Comparison of ENCODE assay signal across 15 cellular contexts in the genomic region with DNA sequence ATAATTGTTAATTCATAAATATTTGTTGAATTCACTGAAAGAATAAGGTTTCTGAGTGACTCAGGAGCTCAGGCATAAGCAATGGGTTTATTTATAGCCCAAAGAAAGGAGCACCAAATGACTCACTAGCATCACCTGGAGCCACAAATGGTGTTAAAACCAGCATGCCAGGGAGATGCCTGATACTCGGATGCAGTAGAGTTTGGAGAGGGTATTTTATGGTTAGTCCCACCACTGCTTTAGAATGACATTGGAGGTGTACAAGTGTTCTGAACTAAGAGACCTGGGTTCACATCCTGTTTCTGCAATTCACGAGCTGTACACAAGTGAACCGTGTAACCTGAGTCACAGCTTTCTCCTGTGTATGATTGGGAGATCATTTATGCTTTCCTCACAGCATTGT. TPM values are rescaled to one million over a fixed set of nuclear protein-coding genes. Genes with fewer than 3 reads are reported as not detected.
DNase-seq lines count a peak whose midpoint lies in the region; ATAC-seq and TF ChIP-seq lines count a peak whose summit lies in the region.
"Had no signal": no experiment of that assay in that cellular context is flagged by ENCODE, and none has a peak within 500 bp of the region (broad histone marks: within the 10 kb centered on the region; RNA-seq: fewer than 3 reads in every experiment).

No MANE protein-coding gene starts in this region.

- TF ChIP-seq CTCF in GM12865 (IDR thresholded peaks at IDR 0.05; ENCODE audit: insufficient read depth, low read depth, low read length, missing control alignments) (no peak), RWPE2 (IDR thresholded peaks at IDR 0.05; ENCODE audit: poor library complexity, severe bottlenecking) (peak; percentile 70), gastrocnemius medialis (IDR thresholded peaks at IDR 0.05 in 4 of 5, conservative IDR thresholded peaks at IDR 0.05 in 1 of 5) (no peak), left lung (IDR thresholded peaks at IDR 0.05) (no peak)

- DNase-seq in GM12865 (ENCODE audit: low read depth) = peak; percentile 61
- DNase-seq in RWPE2 (ENCODE audit: low spot score) = no peak
- DNase-seq in gastrocnemius medialis = no peak
- no peak for DNase-seq in left lung
- DNase-seq in activated CD4-positive, alpha-beta memory T cell treated with anti-CD3 and anti-CD28 coated beads for 36 hours = no peak
- DNase-seq in SHP77 treated with DMSO at 0.1 percent for 48 hours (lab: John Stamatoyannopoulos, UW) = no peak
- DNase-seq: CD8-positive, alpha-beta memory T cell; foreskin fibroblast; NCI-H774; T-cell had no signal

- POLR2A ChIA-PET in activated CD4-positive, alpha-beta memory T cell treated with anti-CD3 and anti-CD28 coated beads for 36 hours (lab: Charles Lee) = no interaction called here

- peak; percentile 84 for ATAC-seq in GM18868 (IDR thresholded peaks at IDR 0.05; ENCODE audit: unreplicated experiment)
- peak; percentile 37 for ATAC-seq in HG02678 (IDR thresholded peaks at IDR 0.05; ENCODE audit: unreplicated experiment)
- ATAC-seq in RWPE2 (ENCODE audit: low read depth) = peak; percentile 86
- ATAC-seq in gastrocnemius medialis = no peak
- no peak for ATAC-seq in left lung
- ATAC-seq: T-cell had no signal

- intact Hi-C loops in gastrocnemius medialis (cut with DNase I; ENCODE audit: low total_unique reads) = loop anchor here (10.0 kb wide), 1 partner anchor 312 kb away; no protein-coding TSS in a partner anchor
- intact Hi-C loops in left lung (cut with DNase I) = no loop called here
- intact Hi-C loops in activated CD4-positive, alpha-beta memory T cell treated with anti-CD3 and anti-CD28 coated beads for 36 hours (cut with micrococcal nuclease) = no loop called here

- no peaks in the 10 kb centered on the region for H3K9me3 ChIP-seq in RWPE2 (ENCODE audit: severe bottlenecking)
- H3K9me3 ChIP-seq in gastrocnemius medialis = no peaks in the 10 kb centered on the region
- H3K9me3 ChIP-seq in left lung = no peaks in the 10 kb centered on the region

- no peak overlapping the region for H3K27ac ChIP-seq in RWPE2 (ENCODE audit: poor library complexity, severe bottlenecking)
- H3K27ac ChIP-seq in gastrocnemius medialis = no peak overlapping the region
- no peak overlapping the region for H3K27ac ChIP-seq in left lung
- H3K27ac ChIP-seq: cardiac muscle cell had no signal

- H3K36me3 Mint-ChIP-seq in activated CD4-positive, alpha-beta memory T cell treated with anti-CD3 and anti-CD28 coated beads for 36 hours = peaks cover 24% of the 10 kb centered on the region

- no peak overlapping the region for H3K27ac Mint-ChIP-seq in activated CD4-positive, alpha-beta memory T cell treated with anti-CD3 and anti-CD28 coated beads for 36 hours
- H3K27ac Mint-ChIP-seq: progenitor cell of endocrine pancreas, T-cell had no signal

- H3K4me3 ChIP-seq in GM12865 (ENCODE audit: low read depth, low read length) = no peak overlapping the region
- H3K4me3 ChIP-seq in RWPE2 (ENCODE audit: severe bottlenecking) = no peak overlapping the region
- H3K4me3 ChIP-seq in gastrocnemius medialis = no peak overlapping the region
- H3K4me3 ChIP-seq in left lung = no peak overlapping the region
- H3K4me3 ChIP-seq: cardiac muscle cell, lung had no signal

- H3K4me1 Mint-ChIP-seq in activated CD4-positive, alpha-beta memory T cell treated with anti-CD3 and anti-CD28 coated beads for 36 hours (ENCODE audit: low read depth) = peaks cover 33% of the 10 kb centered on the region

- H3K9me3 Mint-ChIP-seq in activated CD4-positive, alpha-beta memory T cell treated with anti-CD3 and anti-CD28 coated beads for 36 hours = no peaks in the 10 kb centered on the region
- H3K9me3 Mint-ChIP-seq: CD8-positive, alpha-beta memory T cell; T-cell had no signal

- H3K36me3 ChIP-seq in RWPE2 (ENCODE audit: low read depth) (no peaks in the 10 kb centered on the region), gastrocnemius medialis (no peaks in the 10 kb centered on the region), left lung (no peaks in the 10 kb centered on the region)
- H3K36me3 ChIP-seq: cardiac muscle cell had no signal

- H3K27me3 Mint-ChIP-seq in activated CD4-positive, alpha-beta memory T cell treated with anti-CD3 and anti-CD28 coated beads for 36 hours = no peaks in the 10 kb centered on the region
- H3K27me3 Mint-ChIP-seq: progenitor cell of endocrine pancreas, T-cell had no signal

- TF ChIP-seq POLR2A in gastrocnemius medialis (IDR thresholded peaks at IDR 0.05) = no peak

- H3K27me3 ChIP-seq in RWPE2 (ENCODE audit: insufficient read depth, poor library complexity, severe bottlenecking) (no peaks in the 10 kb centered on the region), gastrocnemius medialis (no peaks in the 10 kb centered on the region), left lung (no peaks in the 10 kb centered on the region)
- H3K27me3 ChIP-seq: cardiac muscle cell had no signal

- H3K4me3 Mint-ChIP-seq in activated CD4-positive, alpha-beta memory T cell treated with anti-CD3 and anti-CD28 coated beads for 36 hours = no peak overlapping the region
- H3K4me3 Mint-ChIP-seq: CD8-positive, alpha-beta memory T cell; T-cell had no signal

- H3K4me1 ChIP-seq in RWPE2 (ENCODE audit: insufficient read depth, poor library complexity, severe bottlenecking) = peaks cover 3% of the 10 kb centered on the region
- no peaks in the 10 kb centered on the region for H3K4me1 ChIP-seq in gastrocnemius medialis
- peaks cover 0 to 7% of the 10 kb centered on the region in 2 donors for H3K4me1 ChIP-seq in left lung

- CTCF ChIA-PET in activated CD4-positive, alpha-beta memory T cell treated with anti-CD3 and anti-CD28 coated beads for 36 hours (lab: Charles Lee) = interaction anchor here (1.0 to 1.3 kb wide), 2 partner anchors 281 to 478 kb away, joined by 3 read pairs; no protein-coding TSS in a partner anchor

- in situ Hi-C loops in gastrocnemius medialis (cut with MboI; ENCODE audit: low sequenced_read_pairs in 4 of 4) = no loop called here

RNA-seq across cellular contexts. Expression of gene CCL28, which starts 25.2 kb away (rescaled TPM):
- under 1 TPM in 3 of 4 donors, not detected in 1; 0.16 to 0.25 (median 0.19) TPM for total RNA-seq in gastrocnemius medialis
- 1 to 10 TPM; 5.3 to 6.4 TPM for total RNA-seq in left lung
- 1 to 10 TPM; 7.6 to 8.8 TPM for total RNA-seq in activated CD4-positive, alpha-beta memory T cell treated with anti-CD3 and anti-CD28 coated beads for 36 hours
- total RNA-seq: cardiac muscle cell, progenitor cell of endocrine pancreas had no signal

Comparison
In these comparisons a context has a peak if more than half of its experiments do, and no peak if none do; other contexts are left out.
1. ATAC-seq: peak in GM18868 (single experiment), HG02678 (single experiment) and RWPE2 (single experiment); none in gastrocnemius medialis (0 of 2) and left lung (single experiment).
2. RNA of gene CCL28, which starts 25.2 kb away (total RNA-seq): 7.6 to 8.8 TPM in activated CD4-positive, alpha-beta memory T cell treated with anti-CD3 and anti-CD28 coated beads for 36 hours and 5.3 to 6.4 TPM in left lung; 0.16 to 0.25 TPM in gastrocnemius medialis; every median in the first group is over 4 times any median in the second.